Comparison of ENCODE assay signal across 20 cellular contexts in the genomic region with DNA sequence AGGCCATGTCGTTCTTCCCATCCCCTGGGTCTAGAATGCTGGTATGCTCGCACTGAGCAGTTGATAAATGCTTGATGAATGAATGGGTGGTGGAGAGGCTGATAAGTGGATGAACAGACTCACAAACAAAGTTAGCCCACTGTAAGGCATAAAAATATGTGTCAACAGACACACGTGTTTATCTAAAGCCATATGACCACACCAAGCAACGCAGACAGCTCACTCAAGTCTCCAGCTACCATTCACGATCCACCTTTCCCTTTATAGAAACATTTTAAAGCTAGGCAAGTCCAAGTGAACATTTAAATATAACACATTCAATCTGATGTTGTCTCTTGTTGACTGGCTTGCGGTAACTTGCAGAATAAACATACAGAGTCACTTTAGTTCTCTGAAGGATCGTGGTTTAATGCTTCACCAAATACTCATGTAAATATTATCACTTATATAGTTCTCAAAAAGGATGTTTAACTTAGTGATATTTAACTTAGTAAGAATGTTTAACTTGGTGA.
A peak's percentile ranks its signal among the peaks of the same experiment; 100 is the strongest.
DNase-seq lines count a peak whose midpoint lies in the region; ATAC-seq, FAIRE-seq and TF ChIP-seq lines count a peak whose summit lies in the region.
"Had no signal": no experiment of that assay in that cellular context is flagged by ENCODE, and none has a peak within 500 bp of the region (broad histone marks: within the 10 kb centered on the region; RNA-seq: fewer than 3 reads in every experiment).

No MANE protein-coding gene starts in this region.

- H3K4me3 ChIP-seq in keratinocyte (ENCODE audit: control insufficient read depth in 2 of 3, extremely low read depth in 1 of 3, insufficient read depth in 2 of 3, low read depth in 1 of 3, low read length in 3 of 3) (no peak overlapping the region), skeletal muscle satellite cell (ENCODE audit: low read length) (no peak overlapping the region)
- H3K4me3 ChIP-seq: cardiac muscle cell, heart right ventricle, left ventricle myocardium inferior, neural progenitor cell had no signal

- dilution Hi-C loops in keratinocyte (cut with MboI; ENCODE audit: extremely low pct_ligation_motif_present, low sequenced_read_pairs), result no loop called here

- H3K9ac ChIP-seq in keratinocyte (ENCODE audit: control insufficient read depth, extremely low read depth, insufficient read depth, low read length) (peak overlapping the region; percentile 78), skeletal muscle satellite cell (ENCODE audit: low read depth, low read length) (peak overlapping the region; percentile 20)
- H3K9ac ChIP-seq: neural progenitor cell had no signal

- H3K4me2 ChIP-seq in keratinocyte (ENCODE audit: control insufficient read depth, extremely low read depth, insufficient read depth, low read depth, low read length) (peak overlapping the region; percentile 84), skeletal muscle satellite cell (ENCODE audit: low read length) (no peak overlapping the region)
- H3K4me2 ChIP-seq: neural progenitor cell had no signal

- no peak for ATAC-seq in HG03097 (IDR thresholded peaks at IDR 0.05; ENCODE audit: low FRiP score, unreplicated experiment)
- ATAC-seq: HCT116; stimulated activated naive CD8-positive, alpha-beta T cell treated with anti-CD3 and anti-CD28 coated beads, Interleukin-15, amount 100 ng/mL, for 72 hours had no signal

- no peaks in the 10 kb centered on the region for H3K9me1 ChIP-seq in keratinocyte (ENCODE audit: control insufficient read depth, extremely low read depth, insufficient read depth, low read length)

- FAIRE-seq in keratinocyte (lab: Jason Lieb, UNC), result peak; percentile 39
- FAIRE-seq: A204.1, endothelial cell of umbilical vein had no signal

- in situ Hi-C loops in G401 (cut with HindIII; ENCODE audit: low sequenced_read_pairs), result no loop called here

- DNase-seq in DMS53 (lab: John Stamatoyannopoulos, UW), result peak; percentile 35
- DNase-seq in DMS53 treated with DMSO at 0.1 percent for 48 hours (lab: John Stamatoyannopoulos, UW; ENCODE audit: unreplicated experiment), result no peak
- DNase-seq in T1000 (lab: John Stamatoyannopoulos, UW), result peak; percentile 1
- no peak for DNase-seq in keratinocyte (ENCODE audit: low read depth, low spot score)
- no peak for DNase-seq in G401 (ENCODE audit: low spot score)
- no peak for DNase-seq in ecto neural progenitor cell (ENCODE audit: low spot score)
- DNase-seq: COR-L47; heart right ventricle; left ventricle myocardium inferior; NCI-H2029 treated with DMSO at 0.1 percent for 48 hours; NCI-H82; SHP77 treated with DMSO at 0.1 percent for 48 hours; stimulated activated naive CD8-positive, alpha-beta T cell treated with anti-CD3 and anti-CD28 coated beads, Interleukin-15, amount 100 ng/mL, for 72 hours had no signal

- no peaks in the 10 kb centered on the region for H3K79me2 ChIP-seq in keratinocyte (ENCODE audit: control insufficient read depth, insufficient read depth, low read length)

- peaks cover 39% of the 10 kb centered on the region for H3K4me1 ChIP-seq in keratinocyte (ENCODE audit: control insufficient read depth, extremely low read depth, insufficient read depth, low read length)
- H3K4me1 ChIP-seq in skeletal muscle satellite cell (ENCODE audit: control insufficient read depth, insufficient read depth, low read length), result peaks cover 20% of the 10 kb centered on the region

- no peak for TF ChIP-seq CTCF in keratinocyte (optimal IDR thresholded peaks at IDR 0.05 in 1 of 3, IDR thresholded peaks at IDR 0.05 in 1 of 3, conservative IDR thresholded peaks at IDR 0.05 in 1 of 3; ENCODE audit: extremely low read depth in 1 of 3, insufficient read depth in 2 of 3, low read length in 3 of 3)

- peaks cover 7 to 25% of the 10 kb centered on the region in 2 experiments for H3K36me3 ChIP-seq in keratinocyte (ENCODE audit: control insufficient read depth in 2 of 2, extremely low read depth in 1 of 2, insufficient read depth in 2 of 2, low read length in 2 of 2)
- peaks cover 29% of the 10 kb centered on the region for H3K36me3 ChIP-seq in skeletal muscle satellite cell (ENCODE audit: insufficient read depth, low read length)
- H3K36me3 ChIP-seq: neural progenitor cell had no signal

- H4K20me1 ChIP-seq in keratinocyte (ENCODE audit: control insufficient read depth, extremely low read depth, insufficient read depth, low read length), result no peaks in the 10 kb centered on the region

- H2AFZ ChIP-seq in keratinocyte (ENCODE audit: control insufficient read depth, low read length), result no peak overlapping the region
- H2AFZ ChIP-seq: neural progenitor cell had no signal

- H3K9me3 ChIP-seq in keratinocyte (ENCODE audit: control insufficient read depth, low read depth, low read length) (no peaks in the 10 kb centered on the region), skeletal muscle satellite cell (replicated peaks; ENCODE audit: low read length) (no peaks in the 10 kb centered on the region)
- H3K9me3 ChIP-seq: heart right ventricle, left ventricle myocardium inferior had no signal

- H3K27ac ChIP-seq in keratinocyte (ENCODE audit: control insufficient read depth, insufficient read depth, low read length), result peak overlapping the region; percentile 98
- H3K27ac ChIP-seq: cardiac muscle cell, heart right ventricle, left ventricle myocardium inferior, neural progenitor cell had no signal

- H3K27me3 ChIP-seq in keratinocyte (ENCODE audit: control insufficient read depth, extremely low read depth, insufficient read depth, low read length), result no peaks in the 10 kb centered on the region
- no peaks in the 10 kb centered on the region for H3K27me3 ChIP-seq in skeletal muscle satellite cell (ENCODE audit: control insufficient read depth, insufficient read depth, low read length)
- H3K27me3 ChIP-seq: heart right ventricle, neural progenitor cell had no signal

Comparison
In these comparisons a context has a peak if more than half of its experiments do, and no peak if none do; other contexts are left out.
1. DNase-seq: peak in DMS53 (single experiment) and T1000 (single experiment); none in DMS53 treated with DMSO at 0.1 percent for 48 hours (single experiment), keratinocyte (single experiment), G401 (single experiment) and ecto neural progenitor cell (single experiment).